In genomic region chr4:42398448-42399355, GRCh38 we compare ENCODE assay signal across 9 cellular contexts. TPM values are rescaled to one million over a fixed set of nuclear protein-coding genes. Genes with fewer than 3 reads are reported as not detected.
A peak's percentile ranks its signal among the peaks of the same experiment; 100 is the strongest.
DNase-seq lines count a peak whose midpoint lies in the region; ATAC-seq lines count a peak whose summit lies in the region.
"Had no signal": no experiment of that assay in that cellular context is flagged by ENCODE, and none has a peak within 500 bp of the region (broad histone marks: within the 10 kb centered on the region; RNA-seq: fewer than 3 reads in every experiment).

No MANE protein-coding gene starts in this region.

- H3K4me3 ChIP-seq in BLaER1 = peak overlapping the region; percentile 71
- H3K4me3 ChIP-seq in naive thymus-derived CD4-positive, alpha-beta T cell (ENCODE audit: low read length) = no peak overlapping the region

- peaks cover 49 to 78% (median 59%) of the 10 kb centered on the region in 5 donors for H3K27me3 Mint-ChIP-seq in naive thymus-derived CD4-positive, alpha-beta T cell

- H3K4me1 ChIP-seq in BLaER1 = peaks cover 21% of the 10 kb centered on the region
- H3K4me1 ChIP-seq in naive thymus-derived CD4-positive, alpha-beta T cell (ENCODE audit: control insufficient read depth in 2 of 2, insufficient read depth in 2 of 2, low read length in 2 of 2) = no peaks in the 10 kb centered on the region

- H3K27ac Mint-ChIP-seq in naive thymus-derived CD4-positive, alpha-beta T cell = no peak overlapping the region

- peak overlapping the region; percentile 29 to 88 (median 69) for H3K4me3 Mint-ChIP-seq in naive thymus-derived CD4-positive, alpha-beta T cell

- peaks cover 49% of the 10 kb centered on the region for H4K20me1 ChIP-seq in BLaER1

- peak; percentile 3 for ATAC-seq in HG03342 (IDR thresholded peaks at IDR 0.05; ENCODE audit: unreplicated experiment)
- no peak for ATAC-seq in naive thymus-derived CD4-positive, alpha-beta T cell

- H3K9ac ChIP-seq in BLaER1 = no peak overlapping the region

- peaks cover 73% of the 10 kb centered on the region for H3K27me3 ChIP-seq in BLaER1
- peaks cover 3 to 4% of the 10 kb centered on the region in 2 donors for H3K27me3 ChIP-seq in naive thymus-derived CD4-positive, alpha-beta T cell (ENCODE audit: control insufficient read depth in 2 of 2, insufficient read depth in 2 of 2, low read length in 2 of 2)

- H3K4me1 Mint-ChIP-seq in naive thymus-derived CD4-positive, alpha-beta T cell = peaks cover 9 to 36% (median 29%) of the 10 kb centered on the region in 7 donors

- H3K36me3 ChIP-seq in BLaER1 = no peaks in the 10 kb centered on the region
- H3K36me3 ChIP-seq in naive thymus-derived CD4-positive, alpha-beta T cell (ENCODE audit: control insufficient read depth in 2 of 3, insufficient read depth in 3 of 3, low read length in 3 of 3) = no peaks in the 10 kb centered on the region

- intact Hi-C loops in naive thymus-derived CD4-positive, alpha-beta T cell (cut with micrococcal nuclease) = loop anchor here in 1 of 2 donors (5.0 to 10.0 kb wide), 2 partner anchors 514 to 651 kb away; partner anchors contain the start of gene PHOX2B

- H3K9me3 ChIP-seq in BLaER1 = no peaks in the 10 kb centered on the region
- H3K9me3 ChIP-seq in naive thymus-derived CD4-positive, alpha-beta T cell (ENCODE audit: control insufficient read depth in 2 of 3, low read length in 3 of 3) = no peaks in the 10 kb centered on the region

- no peaks in the 10 kb centered on the region for H3K9me3 Mint-ChIP-seq in naive thymus-derived CD4-positive, alpha-beta T cell

- in situ Hi-C loops in KBM-7 (cut with MboI; ENCODE audit: low pct_unique_long_range_greater_than_20kb, low sequenced_read_pairs) = no loop called here

- H3K27ac ChIP-seq in BLaER1 = no peak overlapping the region
- H3K27ac ChIP-seq in naive thymus-derived CD4-positive, alpha-beta T cell (ENCODE audit: low read depth, low read length) = no peak overlapping the region

- POLR2A ChIA-PET in naive thymus-derived CD4-positive, alpha-beta T cell (lab: Charles Lee) = no interaction called here

- peaks cover 0 to 1% (median 0%) of the 10 kb centered on the region in 5 donors for H3K36me3 Mint-ChIP-seq in naive thymus-derived CD4-positive, alpha-beta T cell

- DNase-seq in dermis blood vessel endothelial cell = peak; percentile 44
- no peak for DNase-seq in naive thymus-derived CD4-positive, alpha-beta T cell
- no peak for DNase-seq in KBM-7
- no peak for DNase-seq in AG08396 (ENCODE audit: low spot score)
- DNase-seq in UCSD-AML1 (lab: John Stamatoyannopoulos, UW; ENCODE audit: unreplicated experiment) = no peak
- DNase-seq in SK-N-DZ (ENCODE audit: low spot score) = no peak

- CTCF ChIA-PET in naive thymus-derived CD4-positive, alpha-beta T cell (lab: Charles Lee) = no interaction called here

- H3K4me2 ChIP-seq in BLaER1 = peak overlapping the region; percentile 92

RNA-seq across cellular contexts. Expression of gene SHISA3, which starts 1.4 kb away (rescaled TPM):
- 2.0 and 2.7 TPM in 2 replicates for total RNA-seq in dermis blood vessel endothelial cell
- under 1 TPM in 1 of 5 experiments, not detected in 4; 0.36 TPM for total RNA-seq in naive thymus-derived CD4-positive, alpha-beta T cell
- not detected for polyA plus RNA-seq in naive thymus-derived CD4-positive, alpha-beta T cell
- 6.8 and 10.6 TPM in 2 replicates for polyA plus RNA-seq in SK-N-DZ (2014; cell fraction: cytosol; rRNA removed)
- polyA plus RNA-seq in SK-N-DZ (2014; cell fraction: nucleus; rRNA removed) = 4.7 and 5.1 TPM in 2 replicates
- total RNA-seq: myocyte had no signal
